Comparison of ENCODE assay signal across 34 cellular contexts in genomic region chr14:101223561-101224162, GRCh38.
DNase-seq lines count a peak whose midpoint lies in the region; ATAC-seq and TF ChIP-seq lines count a peak whose summit lies in the region.
"Had no signal": no experiment of that assay in that cellular context is flagged by ENCODE, and none has a peak within 500 bp of the region (broad histone marks: within the 10 kb centered on the region; RNA-seq: fewer than 3 reads in every experiment).

No MANE protein-coding gene starts in this region.

- no peaks in the 10 kb centered on the region for H3K27me3 ChIP-seq in ectodermal cell (ENCODE audit: control insufficient read depth, insufficient read depth, low read length, poor library complexity, severe bottlenecking)
- H3K27me3 ChIP-seq: foreskin keratinocyte, right lobe of liver had no signal

- no peaks in the 10 kb centered on the region for H3K36me3 ChIP-seq in ectodermal cell (ENCODE audit: control insufficient read depth, insufficient read depth, low read length)
- H3K36me3 ChIP-seq: left lung, right lobe of liver, suprapubic skin had no signal

- no peaks in the 10 kb centered on the region for H3K9me3 ChIP-seq in ectodermal cell (ENCODE audit: control insufficient read depth, low read length)
- H3K9me3 ChIP-seq: left lung, right lobe of liver, suprapubic skin had no signal

- no peak for ATAC-seq in activated T-cell treated with anti-CD3 and anti-CD28 coated beads, Interleukin-2, amount 50 U/mL, for 4 hours
- ATAC-seq in HG03039 (IDR thresholded peaks at IDR 0.05; ENCODE audit: unreplicated experiment): no peak
- ATAC-seq: activated naive CD4-positive, alpha-beta T cell treated with anti-CD3 and anti-CD28 coated beads, Interleukin-2, amount 50 U/mL, for 72 hours; effector memory CD8-positive, alpha-beta T cell; foreskin keratinocyte; left lung; naive thymus-derived CD4-positive, alpha-beta T cell; Panc1; right lobe of liver; stimulated activated naive B cell treated with anti-CD40 and anti-IgM and Interleukin-4, amounts not matched to agents 10 μg/mL and 1 μg/mL and 100 μg/mL, for 72 hours had no signal

- H3K36me3 Mint-ChIP-seq in activated T-cell treated with anti-CD3 and anti-CD28 coated beads, Interleukin-2, amount 50 U/mL, for 24 hours (ENCODE audit: low read depth): no peaks in the 10 kb centered on the region
- H3K36me3 Mint-ChIP-seq in activated T-cell treated with anti-CD3 and anti-CD28 coated beads, Interleukin-2, amount 50 U/mL, for 4 hours (ENCODE audit: insufficient read depth): no peaks in the 10 kb centered on the region
- H3K36me3 Mint-ChIP-seq in nephron (ENCODE audit: low read depth): no peaks in the 10 kb centered on the region
- H3K36me3 Mint-ChIP-seq: activated naive CD4-positive, alpha-beta T cell treated with anti-CD3 and anti-CD28 coated beads, Interleukin-2, amount 50 U/mL, for 72 hours; immature natural killer cell; naive thymus-derived CD4-positive, alpha-beta T cell had no signal

- no peak overlapping the region for H3K4me3 ChIP-seq in ectodermal cell (ENCODE audit: insufficient read depth, low read depth, low read length)
- H3K4me3 ChIP-seq: coronary artery, GM23248, left lung, right lobe of liver, suprapubic skin had no signal

- H3K4me1 Mint-ChIP-seq in activated T-cell treated with anti-CD3 and anti-CD28 coated beads, Interleukin-2, amount 50 U/mL, for 24 hours (ENCODE audit: low read depth): no peaks in the 10 kb centered on the region
- H3K4me1 Mint-ChIP-seq in activated T-cell treated with anti-CD3 and anti-CD28 coated beads, Interleukin-2, amount 50 U/mL, for 4 hours (ENCODE audit: low read depth): no peaks in the 10 kb centered on the region
- H3K4me1 Mint-ChIP-seq in nephron: peaks cover 68% of the 10 kb centered on the region
- H3K4me1 Mint-ChIP-seq: activated B cell treated with CpG ODN at 0.5 μM for 24 hours, immature natural killer cell had no signal

- H3K27me3 Mint-ChIP-seq in activated T-cell treated with anti-CD3 and anti-CD28 coated beads, Interleukin-2, amount 50 U/mL, for 24 hours: peaks cover 24% of the 10 kb centered on the region
- H3K27me3 Mint-ChIP-seq in activated T-cell treated with anti-CD3 and anti-CD28 coated beads, Interleukin-2, amount 50 U/mL, for 4 hours (ENCODE audit: low read depth): peaks cover 7% of the 10 kb centered on the region
- no peaks in the 10 kb centered on the region for H3K27me3 Mint-ChIP-seq in nephron (ENCODE audit: low read depth)
- H3K27me3 Mint-ChIP-seq: activated B cell treated with CpG ODN at 0.5 μM for 24 hours had no signal

- H3K9me3 Mint-ChIP-seq in activated T-cell treated with anti-CD3 and anti-CD28 coated beads, Interleukin-2, amount 50 U/mL, for 24 hours: no peaks in the 10 kb centered on the region
- H3K9me3 Mint-ChIP-seq in activated T-cell treated with anti-CD3 and anti-CD28 coated beads, Interleukin-2, amount 50 U/mL, for 4 hours: no peaks in the 10 kb centered on the region
- no peaks in the 10 kb centered on the region for H3K9me3 Mint-ChIP-seq in nephron
- H3K9me3 Mint-ChIP-seq: activated B cell treated with CpG ODN at 0.5 μM for 24 hours; activated naive CD4-positive, alpha-beta T cell treated with anti-CD3 and anti-CD28 coated beads, Interleukin-2, amount 50 U/mL, for 72 hours; activated T-helper 2 cell treated with anti-CD3 and anti-CD28 coated beads, Interferon-gamma antibody, Interleukin-2, Interleukin-4, amounts not matched to agents 10 μg/mL and 5 μg/mL and 100 μg/mL, durations not matched to agents 14 hours and 24 hours and 36 hours; CD4-positive, alpha-beta T cell; effector memory CD8-positive, alpha-beta T cell had no signal

- peaks cover 32% of the 10 kb centered on the region for H3K4me1 ChIP-seq in ectodermal cell (ENCODE audit: control insufficient read depth, insufficient read depth, low read length)
- H3K4me1 ChIP-seq: foreskin keratinocyte, left lung, suprapubic skin had no signal

- peak overlapping the region; percentile 37 for H3K27ac Mint-ChIP-seq in activated T-cell treated with anti-CD3 and anti-CD28 coated beads, Interleukin-2, amount 50 U/mL, for 24 hours
- H3K27ac Mint-ChIP-seq in nephron: peak overlapping the region; percentile 83 to 97 (median 93)
- H3K27ac Mint-ChIP-seq: activated B cell treated with CpG ODN at 0.5 μM for 24 hours; activated naive CD4-positive, alpha-beta T cell treated with anti-CD3 and anti-CD28 coated beads, Interleukin-2, amount 50 U/mL, for 72 hours; activated T-helper 2 cell treated with anti-CD3 and anti-CD28 coated beads, Interferon-gamma antibody, Interleukin-2, Interleukin-4, amounts not matched to agents 10 μg/mL and 5 μg/mL and 100 μg/mL, durations not matched to agents 14 hours and 24 hours and 36 hours; CD4-positive, alpha-beta T cell; effector memory CD8-positive, alpha-beta T cell; immature natural killer cell; naive thymus-derived CD4-positive, alpha-beta T cell; stimulated activated naive B cell treated with anti-CD40 and anti-IgM and Interleukin-4, amounts not matched to agents 10 μg/mL and 1 μg/mL and 100 μg/mL, for 72 hours had no signal

- 76 to 77% methylated on average over 10 of the region's 10 CpGs for WGBS in ectodermal cell, 2 experiments

- DNase-seq in activated T-cell treated with anti-CD3 and anti-CD28 coated beads, Interleukin-2, amount 50 U/mL, for 24 hours: peak; percentile 13
- no peak for DNase-seq in activated T-cell treated with anti-CD3 and anti-CD28 coated beads, Interleukin-2, amount 50 U/mL, for 4 hours
- DNase-seq in SIG-M5 (lab: John Stamatoyannopoulos, UW) (no peak), hepatic stellate cell (ENCODE audit: low spot score) (no peak)
- no peak for DNase-seq in activated CD4-positive, CD25-positive, alpha-beta regulatory T cell treated with anti-CD3 and anti-CD28 coated beads, Interleukin-2, amount 50 U/mL, for 72 hours
- DNase-seq: activated B cell treated with CpG ODN at 0.5 μM for 24 hours; activated CD8-positive, alpha-beta memory T cell treated with anti-CD3 and anti-CD28 coated beads, Interleukin-2, amount 50 U/mL, for 48 hours; DMS 273 treated with DMSO at 0.1 percent for 48 hours; effector memory CD8-positive, alpha-beta T cell; foreskin keratinocyte; GM23248; immature natural killer cell; IMR-90; NCI-H1048; NCI-H1694 treated with DMSO at 0.1 percent for 48 hours; NCI-H2171; NCI-H510A treated with DMSO at 0.1 percent for 48 hours; SHP77; stimulated activated CD4-positive, alpha-beta T cell treated with anti-CD3 and anti-CD28 coated beads, Interleukin-15, amount 100 ng/mL, for 24 hours; stimulated activated naive B cell treated with anti-CD40 and anti-IgM and Interleukin-4, amounts not matched to agents 10 μg/mL and 1 μg/mL and 100 μg/mL, for 72 hours; SW 1271; T1000 had no signal

- H3K4me3 Mint-ChIP-seq in activated T-cell treated with anti-CD3 and anti-CD28 coated beads, Interleukin-2, amount 50 U/mL, for 24 hours: no peak overlapping the region
- H3K4me3 Mint-ChIP-seq in activated T-cell treated with anti-CD3 and anti-CD28 coated beads, Interleukin-2, amount 50 U/mL, for 4 hours: no peak overlapping the region
- no peak overlapping the region for H3K4me3 Mint-ChIP-seq in nephron
- H3K4me3 Mint-ChIP-seq: activated B cell treated with CpG ODN at 0.5 μM for 24 hours; CD4-positive, alpha-beta T cell; effector memory CD8-positive, alpha-beta T cell; immature natural killer cell; naive thymus-derived CD4-positive, alpha-beta T cell; stimulated activated naive B cell treated with anti-CD40 and anti-IgM and Interleukin-4, amounts not matched to agents 10 μg/mL and 1 μg/mL and 100 μg/mL, for 72 hours had no signal

- TF ChIP-seq CTCF in nephron (IDR thresholded peaks at IDR 0.05; ENCODE audit: unreplicated experiment in 3 of 3): no peak

- peak overlapping the region; percentile 87 for H3K27ac ChIP-seq in ectodermal cell (ENCODE audit: insufficient read depth, low read depth, low read length, poor library complexity, severe bottlenecking)
- H3K27ac ChIP-seq: coronary artery, foreskin keratinocyte, GM23248, left lung, right lobe of liver, suprapubic skin had no signal
